ENCODE assay signal across 32 cellular contexts in genomic region chr9:35033101-35033500, GRCh38.
"Had no signal": no experiment of that assay in that cellular context is flagged by ENCODE, and none has a peak within 500 bp of the region (broad histone marks: within the 10 kb centered on the region; RNA-seq: fewer than 3 reads in every experiment).

No MANE protein-coding gene starts in this region.

- H3K27ac Mint-ChIP-seq: activated B cell treated with CpG ODN at 0.5 μM for 24 hours; activated CD4-positive, alpha-beta memory T cell treated with anti-CD3 and anti-CD28 coated beads for 36 hours; activated CD4-positive, alpha-beta T cell treated with anti-CD3 and anti-CD28 coated beads, Interleukin-2, amount 10 ng/mL, durations not matched to agents 24 days and 14 days; activated CD8-positive, alpha-beta T cell treated with anti-CD3 and anti-CD28 coated beads for 36 hours; activated naive CD4-positive, alpha-beta T cell treated with anti-CD3 and anti-CD28 coated beads, Interleukin-2, amount 50 U/mL, for 72 hours; activated naive CD8-positive, alpha-beta T cell treated with anti-CD3 and anti-CD28 coated beads for 36 hours; activated T-cell treated with anti-CD3 and anti-CD28 coated beads, Interleukin-2, amount 50 U/mL, for 72 hours; activated T-helper 1 cell treated with anti-CD3 and anti-CD28 coated beads, Interleukin-12 subunit alpha, Interleukin-12 subunit beta, Interleukin-2, Interleukin-4 antibody, amounts not matched to agents 30 ng/mL and 10 ng/mL and 1 ng/mL, durations not matched to agents 14 hours and 24 hours and 36 hours; activated T-helper 17 cell treated with anti-CD3 and anti-CD28 coated beads, Interleukin-2, amount 50 U/mL, for 72 hours; T-cell; T-helper 2 cell treated with Interferon-gamma antibody and Interleukin-4, amounts not matched to agents 5 μg/mL and 100 μg/mL, for 36 hours had no signal

- H3K9me3 Mint-ChIP-seq: activated B cell treated with CpG ODN at 0.5 μM for 24 hours; activated CD4-positive, alpha-beta memory T cell treated with anti-CD3 and anti-CD28 coated beads for 36 hours; activated CD4-positive, alpha-beta T cell treated with anti-CD3 and anti-CD28 coated beads, Interleukin-2, amount 10 ng/mL, durations not matched to agents 24 days and 14 days; activated CD8-positive, alpha-beta T cell treated with anti-CD3 and anti-CD28 coated beads for 36 hours; activated naive CD4-positive, alpha-beta T cell treated with anti-CD3 and anti-CD28 coated beads, Interleukin-2, amount 50 U/mL, for 72 hours; activated naive CD8-positive, alpha-beta T cell treated with anti-CD3 and anti-CD28 coated beads for 36 hours; activated T-cell treated with anti-CD3 and anti-CD28 coated beads, Interleukin-2, amount 50 U/mL, for 4 hours; activated T-cell treated with anti-CD3 and anti-CD28 coated beads, Interleukin-2, amount 50 U/mL, for 72 hours; activated T-helper 1 cell treated with anti-CD3 and anti-CD28 coated beads, Interleukin-12 subunit alpha, Interleukin-12 subunit beta, Interleukin-2, Interleukin-4 antibody, amounts not matched to agents 30 ng/mL and 10 ng/mL and 1 ng/mL, durations not matched to agents 14 hours and 24 hours and 36 hours; activated T-helper 17 cell treated with anti-CD3 and anti-CD28 coated beads, Interleukin-2, amount 50 U/mL, for 72 hours; T-cell; T-helper 2 cell treated with Interferon-gamma antibody and Interleukin-4, amounts not matched to agents 5 μg/mL and 100 μg/mL, for 36 hours had no signal

- ATAC-seq: activated CD8-positive, alpha-beta T cell treated with anti-CD3 and anti-CD28 coated beads for 36 hours; activated naive CD4-positive, alpha-beta T cell treated with anti-CD3 and anti-CD28 coated beads, Interleukin-2, amount 50 U/mL, for 72 hours; activated T-cell treated with anti-CD3 and anti-CD28 coated beads, Interleukin-2, amount 50 U/mL, for 4 hours; activated T-cell treated with anti-CD3 and anti-CD28 coated beads, Interleukin-2, amount 50 U/mL, for 72 hours; activated T-helper 17 cell treated with anti-CD3 and anti-CD28 coated beads, Interleukin-2, amount 50 U/mL, for 72 hours; body of pancreas; T-cell had no signal

- DNase-seq: activated B cell treated with CpG ODN at 0.5 μM for 24 hours; activated CD4-positive, alpha-beta memory T cell treated with anti-CD3 and anti-CD28 coated beads for 36 hours; activated CD4-positive, alpha-beta T cell treated with anti-CD3 and anti-CD28 coated beads for 4 hours; activated CD4-positive, alpha-beta T cell treated with anti-CD3 and anti-CD28 coated beads, Interleukin-2, amount 10 ng/mL, durations not matched to agents 24 days and 14 days; activated CD4-positive, alpha-beta T cell treated with anti-CD3 and anti-CD28 coated beads, Interleukin-2, amount 50 U/mL, for 1 hour; activated CD4-positive, alpha-beta T cell treated with anti-CD3 and anti-CD28 coated beads, Interleukin-2, amount 50 U/mL, for 4 hours; activated CD4-positive, CD25-positive, alpha-beta regulatory T cell treated with anti-CD3 and anti-CD28 coated beads, Interleukin-2, amount 50 U/mL, for 72 hours; activated CD8-positive, alpha-beta memory T cell treated with anti-CD3 and anti-CD28 coated beads, Interleukin-2, amount 50 U/mL, for 4 hours; activated CD8-positive, alpha-beta T cell treated with anti-CD3 and anti-CD28 coated beads for 36 hours; activated effector memory CD4-positive, alpha-beta T cell treated with anti-CD3 and anti-CD28 coated beads, Interleukin-2, amount 50 U/mL, for 16 hours; activated gamma-delta T cell treated with Interleukin-2 at 50 U/mL for 16 hours; activated naive CD4-positive, alpha-beta T cell; activated naive CD4-positive, alpha-beta T cell treated with anti-CD3 and anti-CD28 coated beads, Interleukin-2, amount 50 U/mL, for 16 hours; activated naive CD8-positive, alpha-beta T cell treated with anti-CD3 and anti-CD28 coated beads for 36 hours; activated T-cell treated with anti-CD3 and anti-CD28 coated beads for 4 hours; activated T-cell treated with anti-CD3 and anti-CD28 coated beads, Interleukin-2, amount 50 U/mL, for 1 hour; activated T-cell treated with anti-CD3 and anti-CD28 coated beads, Interleukin-2, amount 50 U/mL, for 4 hours; activated T-cell treated with anti-CD3 and anti-CD28 coated beads, Interleukin-2, amount 50 U/mL, for 72 hours; adrenal gland; amniotic stem cell; aorta; body of pancreas; brain microvascular endothelial cell; central memory CD4-positive, alpha-beta T cell; T-cell; T-helper 2 cell; T-helper 9 cell had no signal

- H3K4me3 Mint-ChIP-seq: activated B cell treated with CpG ODN at 0.5 μM for 24 hours; activated CD4-positive, alpha-beta memory T cell treated with anti-CD3 and anti-CD28 coated beads for 36 hours; activated CD4-positive, alpha-beta T cell treated with anti-CD3 and anti-CD28 coated beads, Interleukin-2, amount 10 ng/mL, durations not matched to agents 24 days and 14 days; activated CD8-positive, alpha-beta T cell treated with anti-CD3 and anti-CD28 coated beads for 36 hours; activated naive CD8-positive, alpha-beta T cell treated with anti-CD3 and anti-CD28 coated beads for 36 hours; activated T-cell treated with anti-CD3 and anti-CD28 coated beads, Interleukin-2, amount 50 U/mL, for 4 hours; activated T-cell treated with anti-CD3 and anti-CD28 coated beads, Interleukin-2, amount 50 U/mL, for 72 hours; activated T-helper 1 cell treated with anti-CD3 and anti-CD28 coated beads, Interleukin-12 subunit alpha, Interleukin-12 subunit beta, Interleukin-2, Interleukin-4 antibody, amounts not matched to agents 30 ng/mL and 10 ng/mL and 1 ng/mL, durations not matched to agents 14 hours and 24 hours and 36 hours; activated T-helper 17 cell treated with anti-CD3 and anti-CD28 coated beads, Interleukin-2, amount 50 U/mL, for 72 hours; T-cell; T-helper 2 cell treated with Interferon-gamma antibody and Interleukin-4, amounts not matched to agents 5 μg/mL and 100 μg/mL, for 36 hours had no signal

- H3K27me3 Mint-ChIP-seq: activated B cell treated with CpG ODN at 0.5 μM for 24 hours; activated CD4-positive, alpha-beta memory T cell treated with anti-CD3 and anti-CD28 coated beads for 36 hours; activated CD4-positive, alpha-beta T cell treated with anti-CD3 and anti-CD28 coated beads, Interleukin-2, amount 10 ng/mL, durations not matched to agents 24 days and 14 days; activated CD8-positive, alpha-beta T cell treated with anti-CD3 and anti-CD28 coated beads for 36 hours; activated naive CD8-positive, alpha-beta T cell treated with anti-CD3 and anti-CD28 coated beads for 36 hours; activated T-helper 17 cell treated with anti-CD3 and anti-CD28 coated beads, Interleukin-2, amount 50 U/mL, for 72 hours; T-cell had no signal

- H3K9me3 ChIP-seq: adrenal gland, body of pancreas, breast epithelium had no signal
